In the genomic region with DNA sequence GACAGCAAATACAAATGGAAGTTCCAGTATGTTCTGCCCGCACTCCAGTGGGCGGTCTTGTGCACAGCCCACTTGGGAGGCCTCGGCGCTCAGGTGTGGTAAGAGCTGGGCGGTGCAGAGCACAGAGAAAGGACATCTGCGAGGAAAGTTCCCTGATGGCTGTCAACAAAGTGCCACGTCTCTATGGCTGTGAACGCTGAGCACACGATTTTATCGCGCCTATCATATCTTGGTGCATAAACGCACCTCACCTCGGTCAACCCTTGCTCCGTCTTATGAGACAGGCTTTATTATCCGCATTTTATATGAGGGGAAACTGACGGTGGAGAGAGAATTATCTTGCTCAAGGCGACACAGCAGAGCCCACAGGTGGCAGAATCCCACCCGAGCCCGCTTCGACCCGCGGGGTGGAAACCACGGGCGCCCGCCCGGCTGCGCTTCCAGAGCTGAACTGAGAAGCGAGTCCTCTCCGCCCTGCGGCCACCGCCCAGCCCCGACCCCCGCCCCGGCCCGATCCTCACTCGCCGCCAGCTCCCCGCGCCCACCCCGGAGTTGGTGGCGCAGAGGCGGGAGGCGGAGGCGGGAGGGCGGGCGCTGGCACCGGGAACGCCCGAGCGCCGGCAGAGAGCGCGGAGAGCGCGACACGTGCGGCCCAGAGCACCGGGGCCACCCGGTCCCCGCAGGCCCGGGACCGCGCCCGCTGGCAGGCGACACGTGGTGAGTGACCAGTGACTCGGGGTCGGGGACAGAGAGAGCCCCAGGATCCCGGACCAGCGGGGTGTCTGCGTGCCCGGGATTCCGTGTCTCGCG, we compare ENCODE assay signal across 8 cellular contexts. TPM values are rescaled to one million over a fixed set of nuclear protein-coding genes. Genes with fewer than 3 reads are reported as not detected.
DNase-seq lines count a peak whose midpoint lies in the region; ATAC-seq and TF ChIP-seq lines count a peak whose summit lies in the region.

A gene with protein sequence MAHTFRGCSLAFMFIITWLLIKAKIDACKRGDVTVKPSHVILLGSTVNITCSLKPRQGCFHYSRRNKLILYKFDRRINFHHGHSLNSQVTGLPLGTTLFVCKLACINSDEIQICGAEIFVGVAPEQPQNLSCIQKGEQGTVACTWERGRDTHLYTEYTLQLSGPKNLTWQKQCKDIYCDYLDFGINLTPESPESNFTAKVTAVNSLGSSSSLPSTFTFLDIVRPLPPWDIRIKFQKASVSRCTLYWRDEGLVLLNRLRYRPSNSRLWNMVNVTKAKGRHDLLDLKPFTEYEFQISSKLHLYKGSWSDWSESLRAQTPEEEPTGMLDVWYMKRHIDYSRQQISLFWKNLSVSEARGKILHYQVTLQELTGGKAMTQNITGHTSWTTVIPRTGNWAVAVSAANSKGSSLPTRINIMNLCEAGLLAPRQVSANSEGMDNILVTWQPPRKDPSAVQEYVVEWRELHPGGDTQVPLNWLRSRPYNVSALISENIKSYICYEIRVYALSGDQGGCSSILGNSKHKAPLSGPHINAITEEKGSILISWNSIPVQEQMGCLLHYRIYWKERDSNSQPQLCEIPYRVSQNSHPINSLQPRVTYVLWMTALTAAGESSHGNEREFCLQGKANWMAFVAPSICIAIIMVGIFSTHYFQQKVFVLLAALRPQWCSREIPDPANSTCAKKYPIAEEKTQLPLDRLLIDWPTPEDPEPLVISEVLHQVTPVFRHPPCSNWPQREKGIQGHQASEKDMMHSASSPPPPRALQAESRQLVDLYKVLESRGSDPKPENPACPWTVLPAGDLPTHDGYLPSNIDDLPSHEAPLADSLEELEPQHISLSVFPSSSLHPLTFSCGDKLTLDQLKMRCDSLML (plus strand): TSS at position 623 of the 810 bp plus-strand sequence. CDS start 12,496 bp downstream, outside the sequence.

- H3K27me3 Mint-ChIP-seq in T-helper 2 cell treated with Interferon-gamma antibody and Interleukin-4, amounts not matched to agents 5 μg/mL and 100 μg/mL, for 36 hours (ENCODE audit: low read depth), result no peaks in the 10 kb centered on the region
- H3K27me3 Mint-ChIP-seq in central memory CD8-positive, alpha-beta T cell, result peaks cover 27% of the 10 kb centered on the region
- H3K27me3 Mint-ChIP-seq in mesothelial cell of epicardium (ENCODE audit: low read depth), result peaks cover 51% of the 10 kb centered on the region

- peaks cover 10% of the 10 kb centered on the region for H3K36me3 Mint-ChIP-seq in T-helper 2 cell treated with Interferon-gamma antibody and Interleukin-4, amounts not matched to agents 5 μg/mL and 100 μg/mL, for 36 hours (ENCODE audit: low read depth)
- H3K36me3 Mint-ChIP-seq in central memory CD8-positive, alpha-beta T cell (ENCODE audit: insufficient read depth), result peaks cover 1% of the 10 kb centered on the region
- H3K36me3 Mint-ChIP-seq in mesothelial cell of epicardium, result no peaks in the 10 kb centered on the region

- peak; percentile 47 for ATAC-seq in HG03095 (IDR thresholded peaks at IDR 0.05; ENCODE audit: unreplicated experiment)
- ATAC-seq in central memory CD8-positive, alpha-beta T cell (replicated peaks; ENCODE audit: extremely low read depth, poor library complexity, severe bottlenecking), result peak; percentile 60
- peak; percentile 85 for ATAC-seq in stimulated activated naive CD8-positive, alpha-beta T cell treated with anti-CD3 and anti-CD28 coated beads, Interleukin-15, Interleukin-2, amounts not matched to agents 100 U/mL and 50 U/mL, for 24 hours

- H3K4me3 Mint-ChIP-seq in T-helper 2 cell treated with Interferon-gamma antibody and Interleukin-4, amounts not matched to agents 5 μg/mL and 100 μg/mL, for 36 hours, result peak within 1 kb of the TSS; percentile 92
- H3K4me3 Mint-ChIP-seq in central memory CD8-positive, alpha-beta T cell, result peak within 1 kb of the TSS; percentile 72
- peak within 1 kb of the TSS; percentile 68 for H3K4me3 Mint-ChIP-seq in mesothelial cell of epicardium

- H3K9me3 Mint-ChIP-seq in T-helper 2 cell treated with Interferon-gamma antibody and Interleukin-4, amounts not matched to agents 5 μg/mL and 100 μg/mL, for 36 hours, result no peaks in the 10 kb centered on the region
- no peaks in the 10 kb centered on the region for H3K9me3 Mint-ChIP-seq in central memory CD8-positive, alpha-beta T cell
- no peaks in the 10 kb centered on the region for H3K9me3 Mint-ChIP-seq in mesothelial cell of epicardium

- DNase-seq in GM12865 (ENCODE audit: low read depth) (peak; percentile 72), mesothelial cell of epicardium (ENCODE audit: low spot score in 2 of 2, unreplicated experiment in 2 of 2) (peak in 1 of 2 experiments; percentile 40), HT-29 (ENCODE audit: low spot score) (no peak), AG08396 (ENCODE audit: low spot score) (no peak)
- DNase-seq in T-helper 2 cell treated with Interferon-gamma antibody and Interleukin-4, amounts not matched to agents 5 μg/mL and 100 μg/mL, for 36 hours (ENCODE audit: low spot score), result peak; percentile 69
- no peak for DNase-seq in central memory CD8-positive, alpha-beta T cell (ENCODE audit: low spot score in 2 of 2)
- peak; percentile 66 for DNase-seq in stimulated activated naive CD8-positive, alpha-beta T cell treated with anti-CD3 and anti-CD28 coated beads, Interleukin-15, Interleukin-2, amounts not matched to agents 100 U/mL and 50 U/mL, for 24 hours

- H3K27ac Mint-ChIP-seq in T-helper 2 cell treated with Interferon-gamma antibody and Interleukin-4, amounts not matched to agents 5 μg/mL and 100 μg/mL, for 36 hours, result peak within 1 kb of the TSS; percentile 96
- H3K27ac Mint-ChIP-seq in central memory CD8-positive, alpha-beta T cell (ENCODE audit: low read depth), result no peak within 1 kb of the TSS
- H3K27ac Mint-ChIP-seq in mesothelial cell of epicardium, result no peak within 1 kb of the TSS

- no peak for TF ChIP-seq CTCF in GM12865 (IDR thresholded peaks at IDR 0.05; ENCODE audit: insufficient read depth, low read depth, low read length, missing control alignments)
- TF ChIP-seq CTCF in mesothelial cell of epicardium (IDR thresholded peaks at IDR 0.05; ENCODE audit: unreplicated experiment), result no peak

- peak within 1 kb of the TSS; percentile 75 for H3K4me3 ChIP-seq in GM12865 (ENCODE audit: low read depth, low read length)

- peaks cover 61% of the 10 kb centered on the region for H3K4me1 Mint-ChIP-seq in T-helper 2 cell treated with Interferon-gamma antibody and Interleukin-4, amounts not matched to agents 5 μg/mL and 100 μg/mL, for 36 hours (ENCODE audit: low read depth)
- peaks cover 5% of the 10 kb centered on the region for H3K4me1 Mint-ChIP-seq in central memory CD8-positive, alpha-beta T cell
- peaks cover 7% of the 10 kb centered on the region for H3K4me1 Mint-ChIP-seq in mesothelial cell of epicardium

RNA-seq across cellular contexts. Expression of the gene that starts here (rescaled TPM):
- total RNA-seq in mesothelial cell of epicardium, result 0.34 to 0.43 TPM in 2 of 3 replicates, not detected in the other
- not detected in 2 replicates for total RNA-seq in HT-29 (2014; rRNA removed; shearing (Covaris generic))

Comparison
In these comparisons a context has a peak if more than half of its experiments do, and no peak if none do; other contexts are left out.
1. DNase-seq: peak in GM12865 (single experiment), T-helper 2 cell treated with Interferon-gamma antibody and Interleukin-4, amounts not matched to agents 5 μg/mL and 100 μg/mL, for 36 hours (single experiment) and stimulated activated naive CD8-positive, alpha-beta T cell treated with anti-CD3 and anti-CD28 coated beads, Interleukin-15, Interleukin-2, amounts not matched to agents 100 U/mL and 50 U/mL, for 24 hours (single experiment); none in central memory CD8-positive, alpha-beta T cell (0 of 2), HT-29 (single experiment) and AG08396 (single experiment).
2. Peak in every context shown above with its lines, with median percentiles within 50 percentile points of each other: ATAC-seq and H3K4me3 Mint-ChIP-seq.